In genomic region chr14:104383088-104383805, GRCh38 we compare ENCODE assay signal across 16 cellular contexts.
DNase-seq lines count a peak whose midpoint lies in the region; ATAC-seq, FAIRE-seq and TF ChIP-seq lines count a peak whose summit lies in the region.
"Had no signal": no experiment of that assay in that cellular context is flagged by ENCODE, and none has a peak within 500 bp of the region (broad histone marks: within the 10 kb centered on the region; RNA-seq: fewer than 3 reads in every experiment).

No MANE protein-coding gene starts in this region.

- no peaks in the 10 kb centered on the region for H3K4me1 Mint-ChIP-seq in chondrocyte (ENCODE audit: low read depth)
- H3K4me1 Mint-ChIP-seq in stimulated activated effector memory CD8-positive, alpha-beta T cell treated with anti-CD3 and anti-CD28 coated beads, Interleukin-12 subunit alpha, Interleukin-12 subunit beta, amount 100 ng/mL, for 72 hours: peaks cover 14% of the 10 kb centered on the region
- H3K4me1 Mint-ChIP-seq in effector memory CD8-positive, alpha-beta T cell (ENCODE audit: low read depth in 2 of 2): peaks cover 5 to 10% of the 10 kb centered on the region in 2 donors

- peak; percentile 9 for DNase-seq in activated naive CD4-positive, alpha-beta T cell treated with anti-CD3 and anti-CD28 coated beads, Interleukin-2, amount 50 U/mL, for 16 hours
- no peak for DNase-seq in activated naive CD4-positive, alpha-beta T cell (lab: John Stamatoyannopoulos, UW)
- DNase-seq in NCI-H1694 (lab: John Stamatoyannopoulos, UW) (peak; percentile 99), chondrocyte (ENCODE audit: low spot score) (peak; percentile 53), globus pallidus (ENCODE audit: low spot score) (no peak), RCC 7860 (ENCODE audit: low spot score) (no peak)
- no peak for DNase-seq in stimulated activated effector memory CD8-positive, alpha-beta T cell treated with anti-CD3 and anti-CD28 coated beads, Interleukin-12 subunit alpha, Interleukin-12 subunit beta, amount 100 ng/mL, for 72 hours (ENCODE audit: low spot score in 2 of 2)
- no peak for DNase-seq in effector memory CD8-positive, alpha-beta T cell
- DNase-seq: activated CD8-positive, alpha-beta memory T cell treated with anti-CD3 and anti-CD28 coated beads for 24 hours; activated effector memory CD4-positive, alpha-beta T cell treated with Interleukin-2 at 50 U/mL for 16 hours; anterior cingulate cortex; immature natural killer cell; NCI-H526 treated with DMSO at 0.1 percent for 48 hours; nucleus accumbens had no signal

- FAIRE-seq in RCC 7860 (lab: Jason Lieb, UNC): no peak
- FAIRE-seq: GM19239 had no signal

- H3K9me3 Mint-ChIP-seq in chondrocyte (ENCODE audit: low read depth): peaks cover 21% of the 10 kb centered on the region
- H3K9me3 Mint-ChIP-seq in stimulated activated effector memory CD8-positive, alpha-beta T cell treated with anti-CD3 and anti-CD28 coated beads, Interleukin-12 subunit alpha, Interleukin-12 subunit beta, amount 100 ng/mL, for 72 hours: peaks cover 9% of the 10 kb centered on the region
- peaks cover 7 to 11% of the 10 kb centered on the region in 2 donors for H3K9me3 Mint-ChIP-seq in effector memory CD8-positive, alpha-beta T cell

- no peak overlapping the region for H3K4me3 Mint-ChIP-seq in chondrocyte (ENCODE audit: unreplicated experiment)
- no peak overlapping the region for H3K4me3 Mint-ChIP-seq in stimulated activated effector memory CD8-positive, alpha-beta T cell treated with anti-CD3 and anti-CD28 coated beads, Interleukin-12 subunit alpha, Interleukin-12 subunit beta, amount 100 ng/mL, for 72 hours
- H3K4me3 Mint-ChIP-seq in effector memory CD8-positive, alpha-beta T cell: no peak overlapping the region
- H3K4me3 Mint-ChIP-seq: immature natural killer cell, memory B cell had no signal

- TF ChIP-seq CTCF in chondrocyte (IDR thresholded peaks at IDR 0.05): no peak

- peak; percentile 16 for ATAC-seq in stimulated activated effector memory CD8-positive, alpha-beta T cell treated with anti-CD3 and anti-CD28 coated beads, Interleukin-12 subunit alpha, Interleukin-12 subunit beta, amount 100 ng/mL, for 72 hours
- ATAC-seq in effector memory CD8-positive, alpha-beta T cell (replicated peaks): no peak

- peaks cover 4% of the 10 kb centered on the region for H3K36me3 Mint-ChIP-seq in chondrocyte (ENCODE audit: low read depth)
- H3K36me3 Mint-ChIP-seq in stimulated activated effector memory CD8-positive, alpha-beta T cell treated with anti-CD3 and anti-CD28 coated beads, Interleukin-12 subunit alpha, Interleukin-12 subunit beta, amount 100 ng/mL, for 72 hours: no peaks in the 10 kb centered on the region
- no peaks in the 10 kb centered on the region for H3K36me3 Mint-ChIP-seq in effector memory CD8-positive, alpha-beta T cell (ENCODE audit: insufficient read depth)

- no peak overlapping the region for H3K27ac Mint-ChIP-seq in chondrocyte (ENCODE audit: unreplicated experiment)
- H3K27ac Mint-ChIP-seq in stimulated activated effector memory CD8-positive, alpha-beta T cell treated with anti-CD3 and anti-CD28 coated beads, Interleukin-12 subunit alpha, Interleukin-12 subunit beta, amount 100 ng/mL, for 72 hours: no peak overlapping the region
- no peak overlapping the region for H3K27ac Mint-ChIP-seq in effector memory CD8-positive, alpha-beta T cell
- H3K27ac Mint-ChIP-seq: memory B cell had no signal

- H3K27me3 Mint-ChIP-seq in chondrocyte (ENCODE audit: low read depth): peaks cover 27% of the 10 kb centered on the region
- peaks cover 7 to 8% of the 10 kb centered on the region in 2 donors for H3K27me3 Mint-ChIP-seq in effector memory CD8-positive, alpha-beta T cell

Comparison
In these comparisons a context has a peak if more than half of its experiments do, and no peak if none do; other contexts are left out.
1. DNase-seq: peak in activated naive CD4-positive, alpha-beta T cell treated with anti-CD3 and anti-CD28 coated beads, Interleukin-2, amount 50 U/mL, for 16 hours (single experiment), NCI-H1694 (single experiment) and chondrocyte (single experiment); none in activated naive CD4-positive, alpha-beta T cell (0 of 4), stimulated activated effector memory CD8-positive, alpha-beta T cell treated with anti-CD3 and anti-CD28 coated beads, Interleukin-12 subunit alpha, Interleukin-12 subunit beta, amount 100 ng/mL, for 72 hours (0 of 2), effector memory CD8-positive, alpha-beta T cell (0 of 3), globus pallidus (single experiment) and RCC 7860 (single experiment).